10 cellular contexts compared by ENCODE assay signal in the genomic region with DNA sequence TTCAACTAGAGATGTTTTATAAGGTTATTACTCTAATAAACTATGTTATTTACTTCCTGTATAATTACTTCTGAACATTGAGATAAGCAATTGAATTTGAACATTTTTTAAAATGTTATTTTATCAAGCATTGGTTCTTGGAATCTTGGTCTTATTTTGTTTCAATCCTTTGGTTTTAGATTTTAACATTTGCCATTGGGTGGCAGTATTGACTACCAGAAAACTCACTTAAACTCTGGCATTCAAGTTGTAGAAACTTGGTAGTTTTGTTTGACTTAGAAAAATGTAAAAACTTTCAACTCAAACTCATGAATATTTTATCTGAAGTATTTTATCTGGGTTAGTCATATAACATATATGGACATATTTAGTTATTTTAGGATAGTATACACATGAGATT. TPM values are rescaled to one million over a fixed set of nuclear protein-coding genes. Genes with fewer than 3 reads are reported as not detected.
DNase-seq lines count a peak whose midpoint lies in the region; ATAC-seq and TF ChIP-seq lines count a peak whose summit lies in the region.
"Had no signal": no experiment of that assay in that cellular context is flagged by ENCODE, and none has a peak within 500 bp of the region (broad histone marks: within the 10 kb centered on the region; RNA-seq: fewer than 3 reads in every experiment).

No MANE protein-coding gene starts in this region.

- ATAC-seq in SK-N-SH treated with all-trans-retinoic acid at 6 μM for 48 hours (no peak), Panc1 (no peak), HG03520 (IDR thresholded peaks at IDR 0.05; ENCODE audit: unreplicated experiment) (no peak)

- no peaks in the 10 kb centered on the region for H3K9me2 ChIP-seq in SK-N-SH

- H3K4me2 ChIP-seq in SK-N-SH = no peak overlapping the region

- TF ChIP-seq EP300 in SK-N-SH (IDR thresholded peaks at IDR 0.05; ENCODE audit: borderline replicate concordance in 1 of 2, low read depth in 1 of 2, low read length in 1 of 2) = no peak

- POLR2A ChIA-PET in SK-N-SH (lab: Yijun Ruan, JAX) (interaction anchor here (0.6 kb wide), 1 partner anchor 256 kb away, joined by 3 read pairs; no protein-coding TSS in a partner anchor), Panc1 (lab: Charles Lee) (no interaction called here)

- DNase-seq in SK-N-SH (peak; percentile 4), Panc1 (ENCODE audit: low read depth, low spot score) (no peak), foreskin fibroblast (peak in 1 of 2 donors; percentile 45), stromal cell of bone marrow (ENCODE audit: low read depth) (peak; percentile 9), islet precursor cell (no peak)
- no peak for DNase-seq in activated naive CD4-positive, alpha-beta T cell treated with Interleukin-2 at 50 U/mL for 16 hours
- DNase-seq: activated T-cell treated with anti-CD3 and anti-CD28 coated beads, Interleukin-2, amount 50 U/mL, for 48 hours had no signal

- no peaks in the 10 kb centered on the region for H3K36me3 ChIP-seq in SK-N-SH (replicated peaks in 1 of 2; ENCODE audit: control insufficient read depth in 1 of 2, insufficient read depth in 2 of 2, low read length in 1 of 2)
- no peaks in the 10 kb centered on the region for H3K36me3 ChIP-seq in Panc1 (ENCODE audit: control insufficient read depth, insufficient read depth, low read length)

- CTCF ChIA-PET in SK-N-SH (lab: Yijun Ruan, JAX) = interaction anchor here (0.6 to 3.3 kb wide), 13 partner anchors 22 to 1244 kb away, joined by 3 to 21 read pairs (median 4); no protein-coding TSS in a partner anchor
- CTCF ChIA-PET in Panc1 (lab: Charles Lee) = interaction anchor here (0.6 to 0.9 kb wide), 2 partner anchors 217 to 1369 kb away, joined by 3 read pairs; no protein-coding TSS in a partner anchor

- H3F3A ChIP-seq in SK-N-SH (replicated peaks; ENCODE audit: insufficient read depth) = no peaks in the 10 kb centered on the region

- intact Hi-C loops in Panc1 (cut with micrococcal nuclease; ENCODE audit: unreplicated experiment) = loop anchor here (2.0 to 10.0 kb wide), 2 partner anchors 276 to 1244 kb away; no protein-coding TSS in a partner anchor

- BruUV-seq in Panc1 (replicated peaks; lab: Mats Ljungman, UMichigan) = no TSS peak

- peak; percentile 65 for TF ChIP-seq RAD21 in SK-N-SH (IDR thresholded peaks at IDR 0.05; ENCODE audit: low read length)

- H3K9ac ChIP-seq in SK-N-SH = no peak overlapping the region

- H2AFZ ChIP-seq in SK-N-SH (ENCODE audit: low read depth) = no peak overlapping the region

- no peaks in the 10 kb centered on the region for H3K27me3 ChIP-seq in SK-N-SH (ENCODE audit: insufficient read depth)
- no peaks in the 10 kb centered on the region for H3K27me3 ChIP-seq in Panc1 (ENCODE audit: control insufficient read depth, insufficient read depth, low read length)

- H3K9me3 ChIP-seq in SK-N-SH = no peaks in the 10 kb centered on the region
- no peaks in the 10 kb centered on the region for H3K9me3 ChIP-seq in Panc1 (ENCODE audit: control insufficient read depth, insufficient read depth, low read depth, low read length)

- TF ChIP-seq CTCF in SK-N-SH (IDR thresholded peaks at IDR 0.05) (peak; percentile 60), Panc1 (IDR thresholded peaks at IDR 0.05) (peak; percentile 60; the same call in 1 of the 2 replicates), foreskin fibroblast (IDR thresholded peaks at IDR 0.05; ENCODE audit: low read depth, low read length) (peak; percentile 27)

- H3K79me2 ChIP-seq in SK-N-SH (ENCODE audit: insufficient read depth) = no peaks in the 10 kb centered on the region

- H3K27ac ChIP-seq in SK-N-SH (ENCODE audit: low read depth in 2 of 2, low read length in 1 of 2) (no peak overlapping the region), Panc1 (ENCODE audit: low read length) (no peak overlapping the region)

- H4K20me1 ChIP-seq in SK-N-SH (ENCODE audit: insufficient read depth) = no peaks in the 10 kb centered on the region

- no peak overlapping the region for H3K4me3 ChIP-seq in SK-N-SH (ENCODE audit: low read depth in 2 of 2, low read length in 1 of 2)
- H3K4me3 ChIP-seq in Panc1 (ENCODE audit: low read depth in 2 of 2, low read length in 2 of 2) = no peak overlapping the region
- H3K4me3 ChIP-seq in foreskin fibroblast (ENCODE audit: low read depth in 1 of 2, low read length in 2 of 2) = no peak overlapping the region

- in situ Hi-C loops in Panc1 (cut with HindIII; ENCODE audit: low pct_unique_long_range_greater_than_20kb, low sequenced_read_pairs) = no loop called here

- no peaks in the 10 kb centered on the region for H3K4me1 ChIP-seq in SK-N-SH (ENCODE audit: control insufficient read depth in 1 of 2, insufficient read depth in 2 of 2, low read depth in 1 of 2, low read length in 1 of 2)
- no peaks in the 10 kb centered on the region for H3K4me1 ChIP-seq in Panc1 (ENCODE audit: control insufficient read depth, insufficient read depth, low read length)

TF ChIP-seq in SK-N-SH, 30 proteins besides CTCF, POLR2A, EP300 and RAD21:
- peak; percentile 25; the same call in 1 of the 2 replicates for TF ChIP-seq SMC3 (IDR thresholded peaks at IDR 0.05; ENCODE audit: low read depth, low read length)
- no peak for TF ChIP-seq TCF12 (IDR thresholded peaks at IDR 0.05)

TF ChIP-seq in SK-N-SH treated with all-trans-retinoic acid at 6 μM for 48 hours, 23 proteins besides CTCF, POLR2A, EP300 and RAD21 (continues in another document):
- TF ChIP-seq ESRRG (CRISPR knock-in tag; IDR thresholded peaks at IDR 0.05) (no peak), ZFP30 (CRISPR knock-in tag; IDR thresholded peaks at IDR 0.05) (no peak), CSDC2 (CRISPR knock-in tag; IDR thresholded peaks at IDR 0.05) (no peak), ZNF565 (CRISPR knock-in tag; conservative IDR thresholded peaks at IDR 0.05; ENCODE audit: low read depth) (no peak)
- TF ChIP-seq, protein P1, sequence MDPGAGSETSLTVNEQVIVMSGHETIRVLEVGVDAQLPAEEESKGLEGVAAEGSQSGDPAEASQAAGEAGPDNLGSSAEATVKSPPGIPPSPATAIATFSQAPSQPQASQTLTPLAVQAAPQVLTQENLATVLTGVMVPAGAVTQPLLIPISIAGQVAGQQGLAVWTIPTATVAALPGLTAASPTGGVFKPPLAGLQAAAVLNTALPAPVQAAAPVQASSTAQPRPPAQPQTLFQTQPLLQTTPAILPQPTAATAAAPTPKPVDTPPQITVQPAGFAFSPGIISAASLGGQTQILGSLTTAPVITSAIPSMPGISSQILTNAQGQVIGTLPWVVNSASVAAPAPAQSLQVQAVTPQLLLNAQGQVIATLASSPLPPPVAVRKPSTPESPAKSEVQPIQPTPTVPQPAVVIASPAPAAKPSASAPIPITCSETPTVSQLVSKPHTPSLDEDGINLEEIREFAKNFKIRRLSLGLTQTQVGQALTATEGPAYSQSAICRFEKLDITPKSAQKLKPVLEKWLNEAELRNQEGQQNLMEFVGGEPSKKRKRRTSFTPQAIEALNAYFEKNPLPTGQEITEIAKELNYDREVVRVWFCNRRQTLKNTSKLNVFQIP (CRISPR knock-in tag; IDR thresholded peaks at IDR 0.05; ENCODE audit: borderline replicate concordance, low read depth) = no peak
- TF ChIP-seq, protein P2, sequence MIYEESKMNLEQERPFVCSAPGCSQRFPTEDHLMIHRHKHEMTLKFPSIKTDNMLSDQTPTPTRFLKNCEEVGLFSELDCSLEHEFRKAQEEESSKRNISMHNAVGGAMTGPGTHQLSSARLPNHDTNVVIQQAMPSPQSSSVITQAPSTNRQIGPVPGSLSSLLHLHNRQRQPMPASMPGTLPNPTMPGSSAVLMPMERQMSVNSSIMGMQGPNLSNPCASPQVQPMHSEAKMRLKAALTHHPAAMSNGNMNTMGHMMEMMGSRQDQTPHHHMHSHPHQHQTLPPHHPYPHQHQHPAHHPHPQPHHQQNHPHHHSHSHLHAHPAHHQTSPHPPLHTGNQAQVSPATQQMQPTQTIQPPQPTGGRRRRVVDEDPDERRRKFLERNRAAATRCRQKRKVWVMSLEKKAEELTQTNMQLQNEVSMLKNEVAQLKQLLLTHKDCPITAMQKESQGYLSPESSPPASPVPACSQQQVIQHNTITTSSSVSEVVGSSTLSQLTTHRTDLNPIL (CRISPR knock-in tag; IDR thresholded peaks at IDR 0.05; ENCODE audit: low read depth) = no peak
- TF ChIP-seq, protein P3, sequence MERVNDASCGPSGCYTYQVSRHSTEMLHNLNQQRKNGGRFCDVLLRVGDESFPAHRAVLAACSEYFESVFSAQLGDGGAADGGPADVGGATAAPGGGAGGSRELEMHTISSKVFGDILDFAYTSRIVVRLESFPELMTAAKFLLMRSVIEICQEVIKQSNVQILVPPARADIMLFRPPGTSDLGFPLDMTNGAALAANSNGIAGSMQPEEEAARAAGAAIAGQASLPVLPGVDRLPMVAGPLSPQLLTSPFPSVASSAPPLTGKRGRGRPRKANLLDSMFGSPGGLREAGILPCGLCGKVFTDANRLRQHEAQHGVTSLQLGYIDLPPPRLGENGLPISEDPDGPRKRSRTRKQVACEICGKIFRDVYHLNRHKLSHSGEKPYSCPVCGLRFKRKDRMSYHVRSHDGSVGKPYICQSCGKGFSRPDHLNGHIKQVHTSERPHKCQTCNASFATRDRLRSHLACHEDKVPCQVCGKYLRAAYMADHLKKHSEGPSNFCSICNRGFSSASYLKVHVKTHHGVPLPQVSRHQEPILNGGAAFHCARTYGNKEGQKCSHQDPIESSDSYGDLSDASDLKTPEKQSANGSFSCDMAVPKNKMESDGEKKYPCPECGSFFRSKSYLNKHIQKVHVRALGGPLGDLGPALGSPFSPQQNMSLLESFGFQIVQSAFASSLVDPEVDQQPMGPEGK (CRISPR knock-in tag; IDR thresholded peaks at IDR 0.05; ENCODE audit: borderline replicate concordance) = no peak

RNA-seq across cellular contexts. Expression of a gene that starts 48.1 kb away (rescaled TPM):
- polyA plus RNA-seq in SK-N-SH (2012; rRNA removed) = 0.44 and 0.67 TPM in 2 replicates
- 1.0 and 1.2 TPM in 2 replicates for polyA plus RNA-seq in SK-N-SH (2012; cell fraction: cytosol; rRNA removed)
- polyA plus RNA-seq in SK-N-SH (2012; cell fraction: nucleus; rRNA removed) = 0.33 and 0.35 TPM in 2 replicates
- total RNA-seq in Panc1 (2021; ENCODE audit: unreplicated experiment) = 17.1 TPM
- 3.7 TPM for polyA plus RNA-seq in Panc1 (2012; ENCODE audit: insufficient read length)
- total RNA-seq: CD4-positive, CD25-positive, alpha-beta regulatory T cell had no signal
- polyA plus RNA-seq: CD4-positive, CD25-positive, alpha-beta regulatory T cell had no signal

Comparison
In these comparisons a context has a peak if more than half of its experiments do, and no peak if none do; other contexts are left out.
1. DNase-seq: peak in SK-N-SH (single experiment) and stromal cell of bone marrow (single experiment); none in Panc1 (single experiment), activated naive CD4-positive, alpha-beta T cell treated with Interleukin-2 at 50 U/mL for 16 hours (single experiment) and islet precursor cell (single experiment).
2. Peak in every context shown above with its lines, with median percentiles within 50 percentile points of each other: CTCF ChIP-seq.